22 cellular contexts compared by ENCODE assay signal in genomic region chr6:14439419-14439818, GRCh38.
"Had no signal": no experiment of that assay in that cellular context is flagged by ENCODE, and none has a peak within 500 bp of the region (broad histone marks: within the 10 kb centered on the region; RNA-seq: fewer than 3 reads in every experiment).

No MANE protein-coding gene starts in this region.

- ATAC-seq: activated CD4-positive, CD25-positive, alpha-beta regulatory T cell treated with anti-CD3 and anti-CD28 coated beads, Interleukin-2, amount 50 U/mL, for 24 hours; activated CD8-positive, alpha-beta T cell treated with anti-CD3 and anti-CD28 coated beads for 36 hours had no signal

- H3K36me3 ChIP-seq: cardiac muscle cell had no signal

- H3K27me3 ChIP-seq: cardiac muscle cell had no signal

- H3K4me2 ChIP-seq: PC-9 had no signal

- H3K9me3 Mint-ChIP-seq: activated CD8-positive, alpha-beta T cell treated with anti-CD3 and anti-CD28 coated beads for 36 hours; activated T-helper 1 cell treated with anti-CD3 and anti-CD28 coated beads, Interleukin-12 subunit alpha, Interleukin-12 subunit beta, Interleukin-2, Interleukin-4 antibody, amounts not matched to agents 30 ng/mL and 10 ng/mL and 1 ng/mL, durations not matched to agents 14 hours and 24 hours and 36 hours; T-helper 1 cell treated with Interleukin-12 subunit alpha and Interleukin-12 subunit beta and Interleukin-4 antibody, amounts not matched to agents 30 μg/mL and 1 μg/mL, for 36 hours had no signal

- H3K4me3 ChIP-seq: cardiac muscle cell, PC-9 had no signal

- H2AFZ ChIP-seq: PC-9 had no signal

- H3K27me3 Mint-ChIP-seq: activated CD8-positive, alpha-beta T cell treated with anti-CD3 and anti-CD28 coated beads for 36 hours; activated naive CD8-positive, alpha-beta T cell had no signal

- DNase-seq: activated CD4-positive, alpha-beta T cell treated with anti-CD3 and anti-CD28 coated beads for 4 hours; activated CD8-positive, alpha-beta memory T cell treated with anti-CD3 and anti-CD28 coated beads, Interleukin-2, amount 50 U/mL, for 48 hours; activated CD8-positive, alpha-beta T cell treated with anti-CD3 and anti-CD28 coated beads for 36 hours; activated effector memory CD4-positive, alpha-beta T cell treated with Interleukin-2 at 50 U/mL for 16 hours; activated naive CD4-positive, alpha-beta T cell treated with Interleukin-2 at 50 U/mL for 16 hours; activated T-cell treated with anti-CD3 and anti-CD28 coated beads, Interleukin-2, amount 50 U/mL, for 1 hour; amygdala; cerebellar nuclear complex; Karpas-422; NCI-H1105 treated with DMSO at 0.1 percent for 48 hours; NCI-H146; NCI-H187 treated with DMSO at 0.1 percent for 48 hours; NCI-H2081 treated with DMSO at 0.1 percent for 48 hours; NCI-H446; PC-9; SHP77 treated with DMSO at 0.1 percent for 48 hours had no signal

- H3K27ac Mint-ChIP-seq: activated CD8-positive, alpha-beta T cell treated with anti-CD3 and anti-CD28 coated beads for 36 hours; activated naive CD8-positive, alpha-beta T cell; activated T-helper 1 cell treated with anti-CD3 and anti-CD28 coated beads, Interleukin-12 subunit alpha, Interleukin-12 subunit beta, Interleukin-2, Interleukin-4 antibody, amounts not matched to agents 30 ng/mL and 10 ng/mL and 1 ng/mL, durations not matched to agents 14 hours and 24 hours and 36 hours; T-helper 1 cell treated with Interleukin-12 subunit alpha and Interleukin-12 subunit beta and Interleukin-4 antibody, amounts not matched to agents 30 μg/mL and 1 μg/mL, for 36 hours had no signal

- H3K36me3 Mint-ChIP-seq: activated naive CD8-positive, alpha-beta T cell; brain had no signal

- H3K27ac ChIP-seq: cardiac muscle cell, PC-9 had no signal

- H3K4me3 Mint-ChIP-seq: activated CD8-positive, alpha-beta T cell treated with anti-CD3 and anti-CD28 coated beads for 36 hours; activated naive CD8-positive, alpha-beta T cell; activated T-helper 1 cell treated with anti-CD3 and anti-CD28 coated beads, Interleukin-12 subunit alpha, Interleukin-12 subunit beta, Interleukin-2, Interleukin-4 antibody, amounts not matched to agents 30 ng/mL and 10 ng/mL and 1 ng/mL, durations not matched to agents 14 hours and 24 hours and 36 hours; brain; T-helper 1 cell treated with Interleukin-12 subunit alpha and Interleukin-12 subunit beta and Interleukin-4 antibody, amounts not matched to agents 30 μg/mL and 1 μg/mL, for 36 hours had no signal
